Comparison of ENCODE assay signal across 8 cellular contexts in the genomic region with DNA sequence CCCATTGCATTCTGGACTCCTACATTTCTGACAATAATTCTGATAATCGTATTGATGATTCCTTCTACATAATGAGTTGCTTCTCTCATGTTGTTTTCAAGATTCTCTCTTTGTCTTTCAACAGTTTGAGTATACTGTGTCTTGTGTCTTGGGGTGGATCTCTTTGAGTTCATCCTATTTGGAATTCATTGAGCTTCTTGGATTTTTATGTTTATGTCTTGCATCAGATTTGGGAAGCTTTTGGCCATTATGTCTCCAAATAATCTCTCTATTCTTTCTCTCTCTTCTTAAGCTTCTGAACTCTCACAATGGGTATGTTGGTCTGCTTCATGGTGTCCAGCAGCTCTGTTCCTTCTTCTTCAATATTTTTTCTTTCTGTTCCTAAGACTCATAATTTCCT.
"Had no signal": no experiment of that assay in that cellular context is flagged by ENCODE, and none has a peak within 500 bp of the region (broad histone marks: within the 10 kb centered on the region; RNA-seq: fewer than 3 reads in every experiment).

No MANE protein-coding gene starts in this region.

- H3K9ac ChIP-seq: KMS-11 had no signal

- H3K36me3 Mint-ChIP-seq: IgD-negative memory B cell had no signal

- DNase-seq: IMR-90, KBM-7, KG1 had no signal

- H3K27ac Mint-ChIP-seq: IgD-negative memory B cell had no signal

- H3K4me2 ChIP-seq: KMS-11 had no signal

- H3K4me3 Mint-ChIP-seq: IgD-negative memory B cell had no signal

- H3K4me1 Mint-ChIP-seq: IgD-negative memory B cell had no signal

- ATAC-seq: HepG2, K562 had no signal

- H3K27ac ChIP-seq: HL-60, KMS-11 had no signal

- H3K4me3 ChIP-seq: K562 had no signal
